30 cellular contexts compared by ENCODE assay signal in genomic region chr9:123286324-123286723, GRCh38.
"Had no signal": no experiment of that assay in that cellular context is flagged by ENCODE, and none has a peak within 500 bp of the region (broad histone marks: within the 10 kb centered on the region; RNA-seq: fewer than 3 reads in every experiment).

No MANE protein-coding gene starts in this region.

- H3K9me3 ChIP-seq: adrenal gland, ascending aorta, body of pancreas, breast epithelium had no signal

- H3K4me3 ChIP-seq: adrenal gland, ascending aorta, body of pancreas, breast epithelium, cardiac muscle cell had no signal

- H3K36me3 ChIP-seq: adrenal gland, ascending aorta, brain microvascular endothelial cell, breast epithelium, cardiac muscle cell had no signal

- FAIRE-seq: astrocyte, bronchial epithelial cell had no signal

- H3K27ac ChIP-seq: adrenal gland, ascending aorta, body of pancreas, brain microvascular endothelial cell, breast epithelium, cardiac muscle cell had no signal

- H3K27me3 ChIP-seq: adrenal gland, ascending aorta, body of pancreas, brain microvascular endothelial cell, breast epithelium, cardiac muscle cell had no signal

- H3K4me1 ChIP-seq: adrenal gland, ascending aorta, breast epithelium had no signal

- DNase-seq: activated effector memory CD4-positive, alpha-beta T cell treated with anti-CD3 and anti-CD28 coated beads, Interleukin-2, amount 50 U/mL, for 16 hours; activated effector memory CD4-positive, alpha-beta T cell treated with Interleukin-2 at 50 U/mL for 16 hours; activated gamma-delta T cell; activated gamma-delta T cell treated with Interleukin-2 at 50 U/mL for 16 hours; activated naive CD4-positive, alpha-beta T cell; activated naive CD4-positive, alpha-beta T cell treated with anti-CD3 and anti-CD28 coated beads for 36 hours; activated naive CD4-positive, alpha-beta T cell treated with anti-CD3 and anti-CD28 coated beads, Interleukin-2, amount 10 ng/mL, durations not matched to agents 7 days and 5 days; activated naive CD4-positive, alpha-beta T cell treated with anti-CD3 and anti-CD28 coated beads, Interleukin-2, amount 50 U/mL, for 16 hours; activated naive CD4-positive, alpha-beta T cell treated with Interleukin-2 at 50 U/mL for 16 hours; activated naive CD8-positive, alpha-beta T cell treated with anti-CD3 and anti-CD28 coated beads for 36 hours; activated naive CD8-positive, alpha-beta T cell treated with anti-CD3 and anti-CD28 coated beads, Interleukin-2, amount 10 ng/mL, durations not matched to agents 7 days and 5 days; activated naive CD8-positive, alpha-beta T cell treated with anti-CD3 and anti-CD28 coated beads, Interleukin-2, amount 50 U/mL, for 24 hours; activated T-cell treated with anti-CD3 and anti-CD28 coated beads, Interleukin-2, amount 50 U/mL, for 24 hours; activated T-cell treated with anti-CD3 and anti-CD28 coated beads, Interleukin-2, amount 50 U/mL, for 4 hours; activated T-cell treated with anti-CD3 and anti-CD28 coated beads, Interleukin-2, amount 50 U/mL, for 48 hours; activated T-cell treated with anti-CD3 and anti-CD28 coated beads, Interleukin-2, amount 50 U/mL, for 72 hours; adrenal gland; amygdala; anterior cingulate cortex; aorta; body of pancreas; brain microvascular endothelial cell; caudate nucleus; central memory CD4-positive, alpha-beta T cell; cerebellar nuclear complex had no signal
